In the genomic region with DNA sequence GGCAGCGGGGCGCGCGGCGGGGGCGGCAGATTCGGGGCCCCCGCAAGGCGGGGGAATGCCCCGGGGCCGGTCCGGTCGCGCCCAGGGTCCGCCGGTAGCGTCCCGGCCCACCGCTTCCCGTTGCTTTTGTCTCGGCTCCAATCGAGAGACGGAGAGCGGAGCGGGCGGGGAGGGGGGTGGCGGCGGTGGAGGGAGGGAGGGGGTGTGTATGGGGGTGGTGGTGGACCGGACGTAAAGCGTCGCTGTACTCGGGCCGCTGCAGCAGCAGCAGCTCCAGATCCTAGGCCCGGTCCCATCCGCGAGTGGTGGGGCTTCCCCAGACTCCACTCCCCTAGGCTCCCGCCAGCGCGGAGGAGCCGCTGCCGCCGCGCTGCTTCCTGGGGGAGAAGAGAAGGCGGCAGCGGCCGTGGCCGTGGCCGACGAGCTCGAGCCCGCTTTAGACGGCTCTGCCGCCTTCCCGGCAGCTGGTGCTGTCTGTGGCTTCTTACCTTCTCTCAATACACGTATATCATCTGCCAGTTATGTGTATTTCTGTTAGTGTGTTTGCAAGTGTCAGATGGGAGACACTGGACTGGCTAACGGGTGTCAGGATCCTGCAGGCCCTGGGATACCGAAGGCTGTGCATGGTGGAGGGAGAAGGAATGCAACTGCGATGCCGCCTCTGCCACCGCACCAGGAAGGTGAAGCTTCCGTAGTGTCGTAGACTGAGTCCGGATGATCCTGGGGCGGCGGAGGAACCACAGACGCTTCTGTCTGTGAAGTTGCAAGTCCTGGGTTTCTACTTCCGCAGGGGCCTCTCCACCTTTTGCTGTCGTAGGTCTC, we compare ENCODE assay signal across 8 cellular contexts. TPM values are rescaled to one million over a fixed set of nuclear protein-coding genes. Genes with fewer than 3 reads are reported as not detected.
DNase-seq lines count a peak whose midpoint lies in the region; ATAC-seq, FAIRE-seq and TF ChIP-seq lines count a peak whose summit lies in the region.

No MANE protein-coding gene starts in this region.

- peak overlapping the region; percentile 98 for H3K27ac ChIP-seq in PC-9

- peaks cover 40% of the 10 kb centered on the region for H3K36me3 Mint-ChIP-seq in nephron (ENCODE audit: low read depth)

- H3F3A ChIP-seq in PC-9 (ENCODE audit: insufficient read depth, low read depth): peaks cover 20% of the 10 kb centered on the region

- peak; percentile 29 for DNase-seq in D721Med (ENCODE audit: insufficient read length, low spot score)
- DNase-seq in HS-5 (ENCODE audit: low read depth): peak; percentile 26
- peak in 1 of 2 experiments; percentile 30 for DNase-seq in PC-9
- peak; percentile 40 to 53 for DNase-seq in activated T-helper 1 cell treated with anti-CD3 and anti-CD28 coated beads, Interleukin-2, amount 50 U/mL, for 16 hours (ENCODE audit: low read depth in 1 of 2, low spot score in 1 of 2)
- DNase-seq in fibroblast of peridontal ligament (ENCODE audit: extremely low read depth): peak; percentile 42
- DNase-seq in stimulated activated naive CD8-positive, alpha-beta T cell treated with anti-CD3 and anti-CD28 coated beads, Interleukin-15, Interleukin-2, amounts not matched to agents 100 U/mL and 50 U/mL, for 24 hours: peak; percentile 71

- ATAC-seq in GM21360 (IDR thresholded peaks at IDR 0.05; ENCODE audit: unreplicated experiment): peak; percentile 45
- ATAC-seq in stimulated activated naive CD8-positive, alpha-beta T cell treated with anti-CD3 and anti-CD28 coated beads, Interleukin-15, Interleukin-2, amounts not matched to agents 100 U/mL and 50 U/mL, for 24 hours: peak; percentile 64

- H3K4me2 ChIP-seq in PC-9: peak overlapping the region; percentile 99

- no peaks in the 10 kb centered on the region for H3K9me3 ChIP-seq in PC-9 (ENCODE audit: insufficient read depth, low read depth)

- H2AFZ ChIP-seq in PC-9: peak overlapping the region; percentile 99

- no peak for TF ChIP-seq CTCF in D721Med (IDR thresholded peaks at IDR 0.05; ENCODE audit: insufficient read depth, missing control alignments)
- no peak for TF ChIP-seq CTCF in PC-9 (conservative IDR thresholded peaks at IDR 0.05)
- TF ChIP-seq CTCF in nephron (IDR thresholded peaks at IDR 0.05; ENCODE audit: unreplicated experiment in 3 of 3): no peak

- peaks cover 37% of the 10 kb centered on the region for H3K4me1 ChIP-seq in PC-9 (replicated peaks; ENCODE audit: insufficient read depth)

- H3K4me3 ChIP-seq in PC-9: peak overlapping the region; percentile 97

- no peaks in the 10 kb centered on the region for H3K27me3 ChIP-seq in PC-9 (ENCODE audit: insufficient read depth, low read depth)

- intact Hi-C loops in PC-9 (cut with micrococcal nuclease; ENCODE audit: unreplicated experiment): loop anchor here (2.0 to 5.0 kb wide), 2 partner anchors 124 to 343 kb away; a partner anchor contains a TSS

- peak overlapping the region; percentile 96 to 99 (median 97) for H3K4me3 Mint-ChIP-seq in nephron

- no TSS peak for BruUV-seq in PC-9 (replicated peaks; lab: Mats Ljungman, UMichigan)

- no peaks in the 10 kb centered on the region for H3K9me2 ChIP-seq in PC-9 (ENCODE audit: insufficient read depth)

- H3K27ac Mint-ChIP-seq in nephron: peak overlapping the region; percentile 98 to 100 (median 100)

- peaks cover 29% of the 10 kb centered on the region for H3K36me3 ChIP-seq in PC-9 (ENCODE audit: low read depth)

- H3K4me1 Mint-ChIP-seq in nephron: peaks cover 55% of the 10 kb centered on the region

- no peaks in the 10 kb centered on the region for H3K9me3 Mint-ChIP-seq in nephron

- no peak for FAIRE-seq in D721Med (lab: Jason Lieb, UNC)

- POLR2A ChIA-PET in PC-9 (lab: Charles Lee; ENCODE audit: unreplicated experiment): no interaction called here

- H4K20me1 ChIP-seq in PC-9 (ENCODE audit: insufficient read depth): peaks cover 39% of the 10 kb centered on the region

- no peaks in the 10 kb centered on the region for H3K27me3 Mint-ChIP-seq in nephron (ENCODE audit: low read depth)

- CTCF ChIA-PET in PC-9 (lab: Charles Lee): no interaction called here

- H3K79me2 ChIP-seq in PC-9 (ENCODE audit: low read depth): peaks cover 71% of the 10 kb centered on the region

RNA-seq across cellular contexts. Expression of a gene that starts 0.5 kb away (rescaled TPM):
- total RNA-seq in PC-9 (2021): 57.9 and 85.4 TPM in 2 replicates
